20 cellular contexts compared by ENCODE assay signal in the genomic region with DNA sequence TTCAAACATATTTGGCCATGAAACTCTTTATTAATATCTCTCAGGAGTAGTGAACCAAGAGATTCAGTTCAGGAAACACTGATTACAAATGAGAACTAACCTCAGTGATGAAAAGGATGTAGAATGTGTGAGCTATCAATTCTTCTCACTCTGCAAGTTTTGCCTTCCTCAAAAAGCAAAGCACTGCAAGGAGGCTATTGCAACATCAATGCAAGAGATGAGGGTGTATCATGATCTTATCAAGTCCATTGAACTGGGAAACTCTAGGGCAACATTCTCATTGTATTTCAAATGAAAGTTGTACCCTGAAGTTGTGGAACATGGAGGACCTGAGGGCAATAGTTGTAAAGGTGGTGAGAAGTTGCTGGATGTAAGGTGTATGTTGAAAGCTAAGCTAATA. TPM values are rescaled to one million over a fixed set of nuclear protein-coding genes. Genes with fewer than 3 reads are reported as not detected.
"Had no signal": no experiment of that assay in that cellular context is flagged by ENCODE, and none has a peak within 500 bp of the region (broad histone marks: within the 10 kb centered on the region; RNA-seq: fewer than 3 reads in every experiment).

No MANE protein-coding gene starts in this region.

- ATAC-seq: activated naive CD8-positive, alpha-beta T cell treated with anti-CD3 and anti-CD28 coated beads, Interleukin-2, amount 50 U/mL, for 24 hours; gastrocnemius medialis; left lung; upper lobe of right lung had no signal

- H3K27me3 ChIP-seq: ascending aorta, gastrocnemius medialis, left lung, upper lobe of right lung had no signal

- H3K4me3 ChIP-seq: ascending aorta, gastrocnemius medialis, left lung, upper lobe of right lung had no signal

- H3K27ac ChIP-seq: ascending aorta, gastrocnemius medialis, left lung, upper lobe of right lung had no signal

- DNase-seq: activated B cell treated with CpG ODN at 0.5 μM for 24 hours; activated CD4-positive, alpha-beta memory T cell treated with anti-CD3 and anti-CD28 coated beads, Interleukin-2, amount 10 ng/mL, durations not matched to agents 7 days and 5 days; activated CD4-positive, alpha-beta T cell treated with anti-CD3 and anti-CD28 coated beads for 48 hours; activated naive CD4-positive, alpha-beta T cell treated with anti-CD3 and anti-CD28 coated beads for 36 hours; activated naive CD8-positive, alpha-beta T cell treated with anti-CD3 and anti-CD28 coated beads, Interleukin-2, amount 50 U/mL, for 24 hours; activated T-cell treated with anti-CD3 and anti-CD28 coated beads, Interleukin-2, amount 50 U/mL, for 24 hours; cerebellar nuclear complex; effector memory CD4-positive, alpha-beta T cell; gastrocnemius medialis; head of caudate nucleus; left lung; occipital lobe; posterior cingulate gyrus; retina; stimulated activated CD4-positive, alpha-beta T cell treated with anti-CD3 and anti-CD28 coated beads, Interleukin-12 subunit alpha, Interleukin-12 subunit beta, amount 100 ng/mL, for 4 hours; stimulated activated CD4-positive, alpha-beta T cell treated with anti-CD3 and anti-CD28 coated beads, Interleukin-1b, Interleukin-23, amount 100 ng/mL, for 48 hours; stimulated activated CD8-positive, alpha-beta memory T cell treated with anti-CD3 and anti-CD28 coated beads, Interleukin-4, amount 100 ng/mL, for 48 hours; stimulated activated naive CD4-positive, alpha-beta T cell; upper lobe of right lung had no signal

- H3K36me3 ChIP-seq: ascending aorta, gastrocnemius medialis, left lung, upper lobe of right lung had no signal

- H3K4me1 ChIP-seq: ascending aorta, gastrocnemius medialis, left lung, upper lobe of right lung had no signal

- H3K9me3 ChIP-seq: gastrocnemius medialis, upper lobe of right lung had no signal

RNA-seq across cellular contexts. Expression of a gene that starts 56.4 kb away (rescaled TPM):
- total RNA-seq: activated B cell treated with CpG ODN at 0.5 μM for 24 hours; activated CD4-positive, alpha-beta memory T cell treated with anti-CD3 and anti-CD28 coated beads, Interleukin-2, amount 10 ng/mL, durations not matched to agents 7 days and 5 days; activated naive CD4-positive, alpha-beta T cell treated with anti-CD3 and anti-CD28 coated beads for 36 hours had no signal
